9 cellular contexts compared by ENCODE assay signal in genomic region chr3:10366681-10367101, GRCh38. TPM values are rescaled to one million over a fixed set of nuclear protein-coding genes. Genes with fewer than 3 reads are reported as not detected.
DNase-seq lines count a peak whose midpoint lies in the region; ATAC-seq and TF ChIP-seq lines count a peak whose summit lies in the region.
"Had no signal": no experiment of that assay in that cellular context is flagged by ENCODE, and none has a peak within 500 bp of the region (broad histone marks: within the 10 kb centered on the region; RNA-seq: fewer than 3 reads in every experiment).

No MANE protein-coding gene starts in this region.

- H3K27me3 Mint-ChIP-seq in chondrocyte (ENCODE audit: low read depth), result peaks cover 8% of the 10 kb centered on the region

- no peak overlapping the region for H3K4me3 Mint-ChIP-seq in chondrocyte (ENCODE audit: unreplicated experiment)

- H3F3A ChIP-seq in PC-9 (ENCODE audit: insufficient read depth, low read depth), result no peaks in the 10 kb centered on the region; the same call in 1 of the 2 replicates

- CTCF ChIA-PET in PC-9 (lab: Charles Lee), result interaction anchor here (0.7 kb wide), 1 partner anchor 110 kb away, joined by 3 read pairs; no protein-coding TSS in a partner anchor
- CTCF ChIA-PET in OCI-LY7 (lab: Charles Lee; ENCODE audit: unreplicated experiment), result interaction anchor here (0.9 kb wide), 1 partner anchor 9 kb away, joined by 3 read pairs; no protein-coding TSS in a partner anchor

- peak; percentile 99 for DNase-seq in EH (ENCODE audit: low read depth)
- DNase-seq in PC-9, result peak; percentile 29 to 36
- peak; percentile 53 for DNase-seq in chondrocyte (ENCODE audit: low spot score)
- DNase-seq in sciatic nerve (ENCODE audit: low spot score), result no peak
- no peak for DNase-seq in OCI-LY7 (ENCODE audit: low spot score)
- no peak for DNase-seq in DMS79 (lab: John Stamatoyannopoulos, UW)
- DNase-seq: left cardiac atrium had no signal

- H3K4me2 ChIP-seq in PC-9, result no peak overlapping the region
- H3K4me2 ChIP-seq in OCI-LY7 (ENCODE audit: low read length), result no peak overlapping the region

- H3K4me1 ChIP-seq in PC-9 (replicated peaks; ENCODE audit: insufficient read depth) (no peaks in the 10 kb centered on the region), OCI-LY7 (ENCODE audit: insufficient read depth, low read length, poor library complexity, severe bottlenecking) (peaks cover 27% of the 10 kb centered on the region)

- H3K79me2 ChIP-seq in PC-9 (ENCODE audit: low read depth) (no peaks in the 10 kb centered on the region), OCI-LY7 (ENCODE audit: insufficient read depth, low read depth, low read length) (no peaks in the 10 kb centered on the region)

- peaks cover 21% of the 10 kb centered on the region for H3K4me1 Mint-ChIP-seq in chondrocyte (ENCODE audit: low read depth)

- no TSS peak for BruUV-seq in PC-9 (replicated peaks; lab: Mats Ljungman, UMichigan)
- BruUV-seq in OCI-LY7 (replicated peaks; lab: Mats Ljungman, UMichigan), result no TSS peak

- H3K9me3 Mint-ChIP-seq in chondrocyte (ENCODE audit: low read depth), result peaks cover 10% of the 10 kb centered on the region

- H4K20me1 ChIP-seq in PC-9 (ENCODE audit: insufficient read depth), result no peaks in the 10 kb centered on the region
- H4K20me1 ChIP-seq in OCI-LY7 (ENCODE audit: insufficient read depth, low read length), result no peaks in the 10 kb centered on the region

- no peaks in the 10 kb centered on the region for H3K36me3 Mint-ChIP-seq in chondrocyte (ENCODE audit: low read depth)

- TF ChIP-seq CTCF in PC-9 (conservative IDR thresholded peaks at IDR 0.05) (no peak), chondrocyte (IDR thresholded peaks at IDR 0.05) (no peak), OCI-LY7 (conservative IDR thresholded peaks at IDR 0.05; ENCODE audit: low read length) (no peak)

- intact Hi-C loops in PC-9 (cut with micrococcal nuclease; ENCODE audit: unreplicated experiment) (no loop called here), sciatic nerve (cut with DNase I) (no loop called here), OCI-LY7 (cut with micrococcal nuclease; ENCODE audit: unreplicated experiment) (no loop called here)

- H3K9me2 ChIP-seq in PC-9 (ENCODE audit: insufficient read depth) (no peaks in the 10 kb centered on the region), OCI-LY7 (ENCODE audit: insufficient read depth, low read length) (no peaks in the 10 kb centered on the region)

- peaks cover 54% of the 10 kb centered on the region for H3K27me3 ChIP-seq in PC-9 (ENCODE audit: insufficient read depth, low read depth)

- POLR2A ChIA-PET in PC-9 (lab: Charles Lee; ENCODE audit: unreplicated experiment) (interaction anchor here (0.7 kb wide), 1 partner anchor 48 kb away, joined by 3 read pairs; no protein-coding TSS in a partner anchor), OCI-LY7 (lab: Charles Lee) (interaction anchor here (0.5 to 1.1 kb wide), 3 partner anchors 42 to 237 kb away, joined by 3 to 4 read pairs (median 4); no protein-coding TSS in a partner anchor)

- H3K27ac ChIP-seq in PC-9 (no peak overlapping the region), OCI-LY7 (ENCODE audit: low read depth, low read length, poor library complexity, severe bottlenecking) (no peak overlapping the region)

- H3K4me3 ChIP-seq in PC-9 (no peak overlapping the region), OCI-LY7 (ENCODE audit: low read depth, low read length, poor library complexity, severe bottlenecking) (no peak overlapping the region)

- H3K27ac Mint-ChIP-seq in chondrocyte (ENCODE audit: unreplicated experiment), result peak overlapping the region; percentile 70

- ATAC-seq in sciatic nerve (peak; percentile 93), HG02970 (IDR thresholded peaks at IDR 0.05; ENCODE audit: low FRiP score, unreplicated experiment) (no peak), GM21367 (IDR thresholded peaks at IDR 0.05; ENCODE audit: unreplicated experiment) (no peak)

- H2AFZ ChIP-seq in PC-9 (no peak overlapping the region), OCI-LY7 (ENCODE audit: low read length) (no peak overlapping the region)

- H3K9me3 ChIP-seq in PC-9 (ENCODE audit: insufficient read depth, low read depth) (no peaks in the 10 kb centered on the region), OCI-LY7 (ENCODE audit: low read length) (no peaks in the 10 kb centered on the region)

- no peaks in the 10 kb centered on the region for H3K36me3 ChIP-seq in PC-9 (ENCODE audit: low read depth)
- H3K36me3 ChIP-seq in OCI-LY7 (ENCODE audit: insufficient read depth, low read length), result peaks cover 9% of the 10 kb centered on the region; the same call in 1 of the 2 replicates

RNA-seq across cellular contexts. Expression of gene SEC13, which starts 45.8 kb away (rescaled TPM):
- total RNA-seq in PC-9 (2021), result 113 and 121 TPM in 2 replicates
- 197 to 243 TPM (median 198 TPM) in 3 replicates for total RNA-seq in chondrocyte
- 65.4 TPM for total RNA-seq in sciatic nerve
- 131 and 132 TPM in 2 replicates for total RNA-seq in OCI-LY7 (2014; rRNA removed; shearing (Covaris generic))
- total RNA-seq in OCI-LY7 (2022), result 104 and 111 TPM in 2 replicates

Comparison
In these comparisons a context has a peak if more than half of its experiments do, and no peak if none do; other contexts are left out.
1. DNase-seq: peak in EH (single experiment), PC-9 (2 of 2) and chondrocyte (single experiment); none in sciatic nerve (single experiment), OCI-LY7 (single experiment) and DMS79 (single experiment).